11 cellular contexts compared by ENCODE assay signal in the genomic region with DNA sequence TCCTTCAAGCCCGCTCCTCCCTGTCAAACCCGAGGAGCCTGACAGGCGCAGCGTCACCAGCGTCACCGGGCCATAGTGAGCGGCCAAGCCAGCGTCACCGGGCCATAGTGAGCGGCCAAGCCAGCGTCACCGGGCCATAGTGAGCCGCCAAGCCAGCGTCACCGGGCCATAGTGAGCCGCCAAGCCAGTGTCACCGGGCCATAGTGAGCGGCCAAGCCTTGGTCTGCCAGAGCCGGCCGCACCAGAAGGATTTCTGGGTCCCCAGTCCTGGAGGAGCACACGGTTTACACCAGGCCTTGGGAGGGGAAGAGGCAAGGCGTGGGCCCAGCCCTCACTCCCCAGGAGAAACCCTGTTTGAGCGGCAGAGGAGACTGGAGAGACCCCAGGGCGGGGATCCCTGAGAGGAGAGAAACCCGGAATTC. TPM values are rescaled to one million over a fixed set of nuclear protein-coding genes. Genes with fewer than 3 reads are reported as not detected.
DNase-seq lines count a peak whose midpoint lies in the region; ATAC-seq, FAIRE-seq and TF ChIP-seq lines count a peak whose summit lies in the region.
"Had no signal": no experiment of that assay in that cellular context is flagged by ENCODE, and none has a peak within 500 bp of the region (broad histone marks: within the 10 kb centered on the region; RNA-seq: fewer than 3 reads in every experiment).

No MANE protein-coding gene starts in this region.

- H3F3A ChIP-seq in GM23338 (replicated peaks; ENCODE audit: low read depth) (0 out of 2 replicates have a peak, but pooled peaks cover 4% of the 10 kb centered on the region), MM.1S (ENCODE audit: insufficient read depth, low read length) (no peaks in the 10 kb centered on the region)

- in situ Hi-C loops in K562 (cut with MboI), result no loop called here

- H3K9me3 ChIP-seq in K562 (replicated peaks; ENCODE audit: control insufficient read depth, insufficient read depth, low read depth, low read length) (no peaks in the 10 kb centered on the region), skeletal muscle tissue (ENCODE audit: control insufficient read depth in 3 of 3, low read length in 3 of 3) (no peaks in the 10 kb centered on the region), MM.1S (replicated peaks; ENCODE audit: insufficient read depth, low read length) (no peaks in the 10 kb centered on the region)

- H3K79me2 ChIP-seq in GM23338 (replicated peaks; ENCODE audit: insufficient read depth) (no peaks in the 10 kb centered on the region), K562 (ENCODE audit: control insufficient read depth, insufficient read depth, low read length) (no peaks in the 10 kb centered on the region), MM.1S (ENCODE audit: low read length) (no peaks in the 10 kb centered on the region)

- H3K9ac ChIP-seq in K562 (ENCODE audit: insufficient read depth in 1 of 2, low read depth in 2 of 2, low read length in 2 of 2) (no peak overlapping the region; a peak in 1 of 4 replicates), skeletal muscle tissue (ENCODE audit: low read depth in 1 of 3, low read length in 3 of 3) (peak overlapping the region in 2 of 3 donors; percentile 0 to 63), MM.1S (ENCODE audit: low read length) (no peak overlapping the region)

- H3K4me1 ChIP-seq in GM23338 (ENCODE audit: insufficient read depth) (peaks cover 15% of the 10 kb centered on the region), K562 (replicated peaks in 1 of 2; ENCODE audit: control insufficient read depth in 2 of 2, insufficient read depth in 2 of 2, low read length in 2 of 2) (peaks cover 30 to 84% of the 10 kb centered on the region in 2 experiments), skeletal muscle tissue (ENCODE audit: control insufficient read depth in 3 of 3, insufficient read depth in 3 of 3, low read length in 3 of 3) (peaks cover 27 to 39% (median 39%) of the 10 kb centered on the region in 3 donors), MM.1S (ENCODE audit: low read length) (no peaks in the 10 kb centered on the region)

- no peak for TF ChIP-seq RAD21 in K562 (CRISPR knock-in tag; conservative IDR thresholded peaks at IDR 0.05 in 1 of 2, IDR thresholded peaks at IDR 0.05 in 1 of 2)

- H3K27ac Mint-ChIP-seq in GM23338, result no peak overlapping the region

- BruUV-seq in K562 (replicated peaks; lab: Mats Ljungman, UMichigan), result no TSS peak

- H3K36me3 Mint-ChIP-seq in GM23338 (ENCODE audit: low read depth), result no peaks in the 10 kb centered on the region; the same call in 2 of the 3 replicates

- peak overlapping the region; percentile 69; the same call in 1 of the 2 replicates for H2AFZ ChIP-seq in GM23338
- H2AFZ ChIP-seq in K562 (ENCODE audit: low read depth, low read length), result no peak overlapping the region
- H2AFZ ChIP-seq in MM.1S (ENCODE audit: low read length), result no peak overlapping the region

- H3K27ac ChIP-seq in GM23338 (ENCODE audit: low read depth), result peak overlapping the region; percentile 67; the same call in 1 of the 2 replicates
- no peak overlapping the region for H3K27ac ChIP-seq in K562 (ENCODE audit: extremely low read depth, low read depth, low read length)
- peak overlapping the region; percentile 81 for H3K27ac ChIP-seq in layer of hippocampus (ENCODE audit: low read depth, low read length)
- H3K27ac ChIP-seq in skeletal muscle tissue (ENCODE audit: low read depth, low read length), result peak overlapping the region; percentile 93
- H3K27ac ChIP-seq in MM.1S (ENCODE audit: low read length), result no peak overlapping the region

- no peak overlapping the region for H3K4me3 Mint-ChIP-seq in GM23338

- DNase-seq in GM23338 (ENCODE audit: low spot score), result no peak
- DNase-seq in K562 (ENCODE audit: extremely low read depth in 1 of 4, low spot score in 3 of 4), result no peak
- no peak for DNase-seq in urothelium cell line (ENCODE audit: low spot score)
- DNase-seq in MM.1S, result no peak
- DNase-seq in GM19238 (ENCODE audit: insufficient read length, low spot score), result no peak
- DNase-seq in SW480 (ENCODE audit: low spot score), result no peak
- DNase-seq: caudate nucleus, NCI-H1417 treated with DMSO at 0.1 percent for 48 hours had no signal

- H4K20me1 ChIP-seq in GM23338 (replicated peaks; ENCODE audit: insufficient read depth), result no peaks in the 10 kb centered on the region
- H4K20me1 ChIP-seq in K562 (replicated peaks; ENCODE audit: control insufficient read depth, insufficient read depth, low read length), result no peaks in the 10 kb centered on the region
- no peaks in the 10 kb centered on the region for H4K20me1 ChIP-seq in MM.1S (ENCODE audit: insufficient read depth, low read length)

- H3K36me3 ChIP-seq in GM23338 (ENCODE audit: insufficient read depth) (no peaks in the 10 kb centered on the region), K562 (ENCODE audit: control insufficient read depth, insufficient read depth, low read length) (no peaks in the 10 kb centered on the region), skeletal muscle tissue (ENCODE audit: control insufficient read depth in 3 of 3, insufficient read depth in 3 of 3, low read length in 3 of 3) (no peaks in the 10 kb centered on the region), MM.1S (replicated peaks; ENCODE audit: insufficient read depth, low read length) (no peaks in the 10 kb centered on the region)

- peaks cover 36% of the 10 kb centered on the region for H3K27me3 Mint-ChIP-seq in GM23338 (ENCODE audit: insufficient read depth, low read depth, poor library complexity)

- H3K9me3 Mint-ChIP-seq in GM23338, result no peaks in the 10 kb centered on the region

- H3K4me2 ChIP-seq in GM23338, result 0 out of 2 replicates have a peak overlapping the region, but pooled peaks have one; percentile 21
- H3K4me2 ChIP-seq in K562 (ENCODE audit: insufficient read depth, low read length), result no peak overlapping the region
- no peak overlapping the region for H3K4me2 ChIP-seq in MM.1S (ENCODE audit: low read depth, low read length)

- TF ChIP-seq CTCF in GM23338 (conservative IDR thresholded peaks at IDR 0.05; ENCODE audit: low read depth in 2 of 2) (no peak), K562 (IDR thresholded peaks at IDR 0.05 in 2 of 3, conservative IDR thresholded peaks at IDR 0.05 in 1 of 3; ENCODE audit: insufficient read depth in 2 of 3, low read depth in 1 of 3, low read length in 3 of 3) (no peak), MM.1S (IDR thresholded peaks at IDR 0.05; ENCODE audit: low read length) (no peak)

- no peaks in the 10 kb centered on the region; the same call in 1 of the 2 replicates for H3K27me3 ChIP-seq in GM23338 (ENCODE audit: insufficient read depth)
- H3K27me3 ChIP-seq in K562 (ENCODE audit: control insufficient read depth in 2 of 2, insufficient read depth in 2 of 2, low read length in 2 of 2), result peaks cover 0 to 15% of the 10 kb centered on the region in 2 experiments; a peak in 1 of 5 replicates
- H3K27me3 ChIP-seq in layer of hippocampus (ENCODE audit: control insufficient read depth, insufficient read depth, low read length), result no peaks in the 10 kb centered on the region
- H3K27me3 ChIP-seq in skeletal muscle tissue (ENCODE audit: control insufficient read depth in 3 of 3, insufficient read depth in 3 of 3, low read length in 3 of 3), result peaks cover 5 to 12% (median 7%) of the 10 kb centered on the region in 3 donors
- H3K27me3 ChIP-seq in MM.1S (replicated peaks; ENCODE audit: insufficient read depth, low read length), result peaks cover 100% of the 10 kb centered on the region

- 83% methylated on average over 16 of the region's 25 CpGs for WGBS in K562 (ENCODE audit: insufficient coverage, low coverage, missing lambda C conversion rate)

- H3K4me1 Mint-ChIP-seq in GM23338, result peaks cover 59% of the 10 kb centered on the region

- intact Hi-C loops in K562 (cut with micrococcal nuclease), result no loop called here

- FAIRE-seq in K562 (lab: Jason Lieb, UNC) (no peak), urothelium cell line (lab: Jason Lieb, UNC) (no peak)
- FAIRE-seq: keratinocyte had no signal

- H3K4me3 ChIP-seq in GM23338, result no peak overlapping the region
- no peak overlapping the region for H3K4me3 ChIP-seq in K562
- no peak overlapping the region for H3K4me3 ChIP-seq in skeletal muscle tissue (ENCODE audit: low read length in 3 of 3)
- no peak overlapping the region for H3K4me3 ChIP-seq in MM.1S (ENCODE audit: low read length)

- CTCF ChIA-PET in K562 (lab: Yijun Ruan, JAX; ENCODE audit: low intra/inter-chr PET ratio), result no interaction called here

- ATAC-seq in GM23338 (no peak), K562 (no peak)

- H3K9me1 ChIP-seq in K562 (ENCODE audit: control insufficient read depth, insufficient read depth, low read length), result no peaks in the 10 kb centered on the region

- no peak for TF ChIP-seq EP300 in K562 (IDR thresholded peaks at IDR 0.05; ENCODE audit: low read length)

- POLR2A ChIA-PET in K562 (lab: Yijun Ruan, JAX), result no interaction called here

- H3K9me2 ChIP-seq in GM23338 (ENCODE audit: insufficient read depth) (no peaks in the 10 kb centered on the region), MM.1S (replicated peaks; ENCODE audit: insufficient read depth, low read length) (no peaks in the 10 kb centered on the region)

- no peak for TF ChIP-seq POLR2A in K562 (conservative IDR thresholded peaks at IDR 0.05)

RNA-seq across cellular contexts. Expression of a gene that starts 39.8 kb away (rescaled TPM):
- total RNA-seq in GM23338 (2014; rRNA removed; shearing (Covaris generic)), result 287 and 430 TPM in 2 replicates
- polyA plus RNA-seq in GM23338 (2016; fragmentation: Nextera tagmentation; extraction: Ambion mirVana) (38.4 and 45.1 TPM in 2 replicates), K562 (2011; rRNA removed) (4.9 and 16.8 TPM in 2 replicates), K562 (2014; fragmentation: Illumina TruSeq; extraction: Trizol) (2.0 and 5.5 TPM in 2 replicates), K562 (2014; fragmentation: Nextera tagmentation; extraction: Ambion mirVana) (under 1 TPM; 0.14 to 0.25 TPM), K562 (2014; rRNA removed) (7.8 and 11.8 TPM in 2 replicates)
- total RNA-seq in K562 (2011; cell fraction: chromatin; rRNA removed; ENCODE audit: low replicate concordance), result 18.2 and 47.1 TPM in 2 replicates
- total RNA-seq in K562 (2011; cell fraction: nucleolus; rRNA removed), result 42.8 and 53.0 TPM in 2 replicates
- total RNA-seq in K562 (2011; cell fraction: nucleoplasm; rRNA removed), result 26.1 and 28.1 TPM in 2 replicates
- total RNA-seq in K562 (2014; rRNA removed) (12.0 and 16.1 TPM in 2 replicates), K562 (2014; rRNA removed; fragmentation: Illumina TruSeq; extraction: Trizol) (0.54 and 1.1 TPM in 2 replicates), K562 (2015; rRNA removed; fragmentation: Illumina TruSeq; extraction: Trizol) (1.6 and 2.3 TPM in 2 replicates), K562 (2021) (16.1 and 16.4 TPM in 2 replicates), skeletal muscle tissue (59.0 TPM)
- 23.2 and 39.2 TPM in 2 replicates for polyA plus RNA-seq in K562 (2011; cell fraction: cytosol; rRNA removed)
- polyA plus RNA-seq in K562 (2011; cell fraction: nucleus; rRNA removed), result 67.4 and 83.8 TPM in 2 replicates
- polyA plus RNA-seq in K562 (2012), result 6.2 and 11.5 TPM in 2 replicates
- polyA minus RNA-seq in K562 (2011; rRNA and poly(A)+ RNA removed), result 2.9 and 3.3 TPM in 2 replicates
- 11.5 and 49.2 TPM in 2 replicates for polyA minus RNA-seq in K562 (2011; cell fraction: cytosol; rRNA and poly(A)+ RNA removed)
- polyA minus RNA-seq in K562 (2011; cell fraction: nucleus; rRNA and poly(A)+ RNA removed), result 11.6 and 22.0 TPM in 2 replicates

Comparison
In these comparisons a context has a peak if more than half of its experiments do, and no peak if none do; other contexts are left out.
1. H3K27ac ChIP-seq: peak in GM23338 (single experiment), layer of hippocampus (single experiment) and skeletal muscle tissue (single experiment); none in K562 (single experiment) and MM.1S (single experiment).
2. H3K9ac ChIP-seq: peak in skeletal muscle tissue (2 of 3); none in K562 (0 of 2) and MM.1S (single experiment).